Comparison of ENCODE assay signal across 16 cellular contexts in genomic region chr16:31706318-31706717, GRCh38.
DNase-seq lines count a peak whose midpoint lies in the region; ATAC-seq, FAIRE-seq and TF ChIP-seq lines count a peak whose summit lies in the region.
"Had no signal": no experiment of that assay in that cellular context is flagged by ENCODE, and none has a peak within 500 bp of the region (broad histone marks: within the 10 kb centered on the region; RNA-seq: fewer than 3 reads in every experiment).

No MANE protein-coding gene starts in this region.

- H3K27ac Mint-ChIP-seq in activated CD4-positive, alpha-beta T cell treated with anti-CD3 and anti-CD28 coated beads, Interleukin-2, amount 10 ng/mL, durations not matched to agents 24 days and 14 days = no peak overlapping the region
- no peak overlapping the region for H3K27ac Mint-ChIP-seq in activated CD4-positive, alpha-beta memory T cell treated with anti-CD3 and anti-CD28 coated beads for 36 hours
- H3K27ac Mint-ChIP-seq: GM23338 had no signal

- H4K20me1 ChIP-seq in HepG2 (ENCODE audit: insufficient read depth, low read length) = peaks cover 23% of the 10 kb centered on the region

- H2AFZ ChIP-seq in HepG2 (ENCODE audit: low read length) = no peak overlapping the region
- H2AFZ ChIP-seq: GM23338 had no signal

- TF ChIP-seq POLR2A in HepG2 (IDR thresholded peaks at IDR 0.05; ENCODE audit: insufficient read depth in 1 of 2, low read depth in 2 of 2, low read length in 2 of 2) = no peak
- TF ChIP-seq POLR2A in right lobe of liver (IDR thresholded peaks at IDR 0.05) = no peak

- ATAC-seq in HepG2 (no peak), right lobe of liver (no peak), lung (ENCODE audit: insufficient read depth, low FRiP score) (no peak)
- ATAC-seq: GM23338 had no signal

- no peak overlapping the region for H3K4me3 Mint-ChIP-seq in activated CD4-positive, alpha-beta T cell treated with anti-CD3 and anti-CD28 coated beads, Interleukin-2, amount 10 ng/mL, durations not matched to agents 24 days and 14 days
- no peak overlapping the region for H3K4me3 Mint-ChIP-seq in activated CD4-positive, alpha-beta memory T cell treated with anti-CD3 and anti-CD28 coated beads for 36 hours
- H3K4me3 Mint-ChIP-seq: GM23338 had no signal

- POLR2A ChIA-PET in HepG2 (lab: Yijun Ruan, JAX) = no interaction called here
- POLR2A ChIA-PET in activated CD4-positive, alpha-beta memory T cell treated with anti-CD3 and anti-CD28 coated beads for 36 hours (lab: Charles Lee) = no interaction called here

- H3K4me1 ChIP-seq in HepG2 (ENCODE audit: insufficient read depth, low read length) = peaks cover 21% of the 10 kb centered on the region
- no peaks in the 10 kb centered on the region for H3K4me1 ChIP-seq in right lobe of liver
- peaks cover 0 to 2% of the 10 kb centered on the region in 2 donors for H3K4me1 ChIP-seq in lung (ENCODE audit: control insufficient read depth in 2 of 2, insufficient read depth in 2 of 2, low read length in 2 of 2)

- TF ChIP-seq CTCF in HepG2 (CRISPR knock-in tag; IDR thresholded peaks at IDR 0.05) (no peak), right lobe of liver (IDR thresholded peaks at IDR 0.05) (no peak), lung (IDR thresholded peaks at IDR 0.05; ENCODE audit: control extremely low read depth, extremely low read depth) (no peak)

- H3K27ac ChIP-seq in HepG2 (ENCODE audit: extremely low read length, insufficient read depth, low read length) = no peak overlapping the region
- H3K27ac ChIP-seq in right lobe of liver = no peak overlapping the region
- H3K27ac ChIP-seq in lung (ENCODE audit: low read depth in 1 of 2, low read length in 1 of 2) = no peak overlapping the region
- H3K27ac ChIP-seq: 22Rv1, BLaER1 had no signal

- FAIRE-seq in HepG2 (lab: Jason Lieb, UNC) = no peak

- H3K36me3 ChIP-seq in HepG2 (replicated peaks in 1 of 2; ENCODE audit: control insufficient read depth in 1 of 2, insufficient read depth in 2 of 2, low read length in 2 of 2) = peaks cover 57 to 75% of the 10 kb centered on the region in 2 experiments
- H3K36me3 ChIP-seq in right lobe of liver = peaks cover 0 to 45% (median 7%) of the 10 kb centered on the region in 4 donors
- peaks cover 0 to 43% of the 10 kb centered on the region in 2 donors for H3K36me3 ChIP-seq in lung (ENCODE audit: control insufficient read depth in 2 of 2, insufficient read depth in 2 of 2, low read length in 2 of 2)

- H3K4me3 ChIP-seq in HepG2 (replicated peaks in 1 of 3; ENCODE audit: insufficient read depth in 1 of 3, low read depth in 2 of 3, low read length in 3 of 3) (no peak overlapping the region), right lobe of liver (no peak overlapping the region), lung (no peak overlapping the region)
- H3K4me3 ChIP-seq: BLaER1, GM23338 had no signal

- WGBS in HepG2 (ENCODE audit: low lambda C conversion rate) = 97% methylated on average over 8 of the region's 9 CpGs
- WGBS in right lobe of liver (ENCODE audit: insufficient coverage, low coverage, low lambda C conversion rate, missing lambda C conversion rate) = no CpG with 5 or more reads among the region's 9 CpGs
- 83 to 84% methylated on average over 9 of the region's 9 CpGs for WGBS in lung, 2 donors

- in situ Hi-C loops in HepG2 (cut with HindIII; ENCODE audit: extremely low pct_ligation_motif_present, low pct_unique_long_range_greater_than_20kb) = loop anchor here (25.0 kb wide), 1 partner anchor 719 kb away; the partner anchor contains the start of gene HSD3B7

- H3K9me3 Mint-ChIP-seq in activated CD4-positive, alpha-beta T cell treated with anti-CD3 and anti-CD28 coated beads, Interleukin-2, amount 10 ng/mL, durations not matched to agents 24 days and 14 days = no peaks in the 10 kb centered on the region
- no peaks in the 10 kb centered on the region for H3K9me3 Mint-ChIP-seq in activated CD4-positive, alpha-beta memory T cell treated with anti-CD3 and anti-CD28 coated beads for 36 hours
- H3K9me3 Mint-ChIP-seq: GM23338 had no signal

- intact Hi-C loops in activated CD4-positive, alpha-beta T cell treated with anti-CD3 and anti-CD28 coated beads, Interleukin-2, amount 10 ng/mL, durations not matched to agents 24 days and 14 days (cut with micrococcal nuclease) = no loop called here
- intact Hi-C loops in HepG2 (cut with micrococcal nuclease; ENCODE audit: unreplicated experiment) = no loop called here
- intact Hi-C loops in right lobe of liver (cut with DNase I) = no loop called here
- intact Hi-C loops in activated CD4-positive, alpha-beta memory T cell treated with anti-CD3 and anti-CD28 coated beads for 36 hours (cut with micrococcal nuclease) = no loop called here

- H3K36me3 Mint-ChIP-seq in activated CD4-positive, alpha-beta T cell treated with anti-CD3 and anti-CD28 coated beads, Interleukin-2, amount 10 ng/mL, durations not matched to agents 24 days and 14 days (ENCODE audit: low read depth) = peaks cover 61% of the 10 kb centered on the region
- H3K36me3 Mint-ChIP-seq in activated CD4-positive, alpha-beta memory T cell treated with anti-CD3 and anti-CD28 coated beads for 36 hours = peaks cover 58% of the 10 kb centered on the region

- BruUV-seq in HepG2 (replicated peaks; lab: Mats Ljungman, UMichigan) = no TSS peak

- H3K4me1 Mint-ChIP-seq in activated CD4-positive, alpha-beta T cell treated with anti-CD3 and anti-CD28 coated beads, Interleukin-2, amount 10 ng/mL, durations not matched to agents 24 days and 14 days = peaks cover 22% of the 10 kb centered on the region
- H3K4me1 Mint-ChIP-seq in activated CD4-positive, alpha-beta memory T cell treated with anti-CD3 and anti-CD28 coated beads for 36 hours (ENCODE audit: low read depth) = peaks cover 21% of the 10 kb centered on the region

- H3K9me3 ChIP-seq in HepG2 (ENCODE audit: low read length) (no peaks in the 10 kb centered on the region), right lobe of liver (no peaks in the 10 kb centered on the region), lung (ENCODE audit: control insufficient read depth in 2 of 2, insufficient read depth in 1 of 2, low read length in 1 of 2) (no peaks in the 10 kb centered on the region)
- H3K9me3 ChIP-seq: BLaER1 had no signal

- no peaks in the 10 kb centered on the region for H3K27me3 Mint-ChIP-seq in activated CD4-positive, alpha-beta T cell treated with anti-CD3 and anti-CD28 coated beads, Interleukin-2, amount 10 ng/mL, durations not matched to agents 24 days and 14 days
- no peaks in the 10 kb centered on the region for H3K27me3 Mint-ChIP-seq in activated CD4-positive, alpha-beta memory T cell treated with anti-CD3 and anti-CD28 coated beads for 36 hours

- TF ChIP-seq EP300 in HepG2 (IDR thresholded peaks at IDR 0.05; ENCODE audit: low read depth in 2 of 2, low read length in 2 of 2) (no peak), HepG2 (CRISPR knock-in tag; IDR thresholded peaks at IDR 0.05; ENCODE audit: borderline replicate concordance) (no peak)

- peak; percentile 54 for DNase-seq in activated CD4-positive, alpha-beta T cell treated with anti-CD3 and anti-CD28 coated beads, Interleukin-2, amount 10 ng/mL, durations not matched to agents 24 days and 14 days
- no peak for DNase-seq in activated CD4-positive, alpha-beta T cell treated with anti-CD3 and anti-CD28 coated beads for 1 hour
- no peak for DNase-seq in HepG2 (ENCODE audit: low spot score)
- DNase-seq in right lobe of liver = no peak
- DNase-seq in lung (ENCODE audit: low spot score) = peak; percentile 23
- no peak for DNase-seq in foreskin melanocyte
- no peak for DNase-seq in activated CD4-positive, alpha-beta memory T cell treated with anti-CD3 and anti-CD28 coated beads for 36 hours
- DNase-seq in stimulated activated CD4-positive, alpha-beta T cell treated with anti-CD3 and anti-CD28 coated beads, Interleukin-12 subunit alpha, Interleukin-12 subunit beta, amount 100 ng/mL, for 4 hours = no peak
- DNase-seq: AML-193, DMS53, GF-D8, H7, IMR-90 had no signal

- no peaks in the 10 kb centered on the region for H3K27me3 ChIP-seq in HepG2 (ENCODE audit: control insufficient read depth in 1 of 2, insufficient read depth in 2 of 2, low read length in 2 of 2)
- H3K27me3 ChIP-seq in right lobe of liver = no peaks in the 10 kb centered on the region
- no peaks in the 10 kb centered on the region for H3K27me3 ChIP-seq in lung (ENCODE audit: control insufficient read depth, insufficient read depth)
- H3K27me3 ChIP-seq: BLaER1 had no signal

- H3K79me2 ChIP-seq in HepG2 (ENCODE audit: insufficient read depth, low read length) = peaks cover 17% of the 10 kb centered on the region

- CTCF ChIA-PET in HepG2 (lab: Yijun Ruan, JAX; ENCODE audit: low intra/inter-chr PET ratio, low total read pairs) = no interaction called here
- CTCF ChIA-PET in activated CD4-positive, alpha-beta memory T cell treated with anti-CD3 and anti-CD28 coated beads for 36 hours (lab: Charles Lee) = no interaction called here

- no peak overlapping the region for H3K4me2 ChIP-seq in HepG2 (ENCODE audit: low read depth, low read length)
- H3K4me2 ChIP-seq: BLaER1, GM23338 had no signal

- no peak overlapping the region for H3K9ac ChIP-seq in HepG2 (ENCODE audit: insufficient read depth, low read depth, low read length)
- H3K9ac ChIP-seq: BLaER1 had no signal

- no peak for TF ChIP-seq RAD21 in HepG2 (CRISPR knock-in tag; IDR thresholded peaks at IDR 0.05)

TF ChIP-seq in HepG2, 621 proteins besides CTCF, POLR2A, EP300 and RAD21 (continues in another document):
- TF ChIP-seq HDAC2 (CRISPR knock-in tag; IDR thresholded peaks at IDR 0.05) = no peak
- TF ChIP-seq ZNF709 (CRISPR knock-in tag; IDR thresholded peaks at IDR 0.05) = 0 out of 2 replicates have a peak, but pooled peaks have one; percentile 29
- no peak for TF ChIP-seq ZNF10 (CRISPR knock-in tag; IDR thresholded peaks at IDR 0.05; ENCODE audit: borderline replicate concordance, low read depth)
- TF ChIP-seq ZNF777 (CRISPR knock-in tag; IDR thresholded peaks at IDR 0.05) = no peak
- TF ChIP-seq, protein P1, sequence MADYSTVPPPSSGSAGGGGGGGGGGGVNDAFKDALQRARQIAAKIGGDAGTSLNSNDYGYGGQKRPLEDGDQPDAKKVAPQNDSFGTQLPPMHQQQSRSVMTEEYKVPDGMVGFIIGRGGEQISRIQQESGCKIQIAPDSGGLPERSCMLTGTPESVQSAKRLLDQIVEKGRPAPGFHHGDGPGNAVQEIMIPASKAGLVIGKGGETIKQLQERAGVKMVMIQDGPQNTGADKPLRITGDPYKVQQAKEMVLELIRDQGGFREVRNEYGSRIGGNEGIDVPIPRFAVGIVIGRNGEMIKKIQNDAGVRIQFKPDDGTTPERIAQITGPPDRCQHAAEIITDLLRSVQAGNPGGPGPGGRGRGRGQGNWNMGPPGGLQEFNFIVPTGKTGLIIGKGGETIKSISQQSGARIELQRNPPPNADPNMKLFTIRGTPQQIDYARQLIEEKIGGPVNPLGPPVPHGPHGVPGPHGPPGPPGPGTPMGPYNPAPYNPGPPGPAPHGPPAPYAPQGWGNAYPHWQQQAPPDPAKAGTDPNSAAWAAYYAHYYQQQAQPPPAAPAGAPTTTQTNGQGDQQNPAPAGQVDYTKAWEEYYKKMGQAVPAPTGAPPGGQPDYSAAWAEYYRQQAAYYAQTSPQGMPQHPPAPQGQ (CRISPR knock-in tag; IDR thresholded peaks at IDR 0.05; ENCODE audit: borderline replicate concordance) = no peak
- peak; percentile 12 for TF ChIP-seq RBM22 (optimal IDR thresholded peaks at IDR 0.05; ENCODE audit: low read length)
- TF ChIP-seq REPIN1 (CRISPR knock-in tag; IDR thresholded peaks at IDR 0.05; ENCODE audit: borderline replicate concordance, low read depth) = 0 out of 2 replicates have a peak, but pooled peaks have one; percentile 25

Comparison
In these comparisons a context has a peak if more than half of its experiments do, and no peak if none do; other contexts are left out.
1. DNase-seq: peak in activated CD4-positive, alpha-beta T cell treated with anti-CD3 and anti-CD28 coated beads, Interleukin-2, amount 10 ng/mL, durations not matched to agents 24 days and 14 days (single experiment) and lung (single experiment); none in activated CD4-positive, alpha-beta T cell treated with anti-CD3 and anti-CD28 coated beads for 1 hour (single experiment), HepG2 (single experiment), right lobe of liver (0 of 3), foreskin melanocyte (single experiment), activated CD4-positive, alpha-beta memory T cell treated with anti-CD3 and anti-CD28 coated beads for 36 hours (single experiment) and stimulated activated CD4-positive, alpha-beta T cell treated with anti-CD3 and anti-CD28 coated beads, Interleukin-12 subunit alpha, Interleukin-12 subunit beta, amount 100 ng/mL, for 4 hours (single experiment).